16 cellular contexts compared by ENCODE assay signal in the genomic region with DNA sequence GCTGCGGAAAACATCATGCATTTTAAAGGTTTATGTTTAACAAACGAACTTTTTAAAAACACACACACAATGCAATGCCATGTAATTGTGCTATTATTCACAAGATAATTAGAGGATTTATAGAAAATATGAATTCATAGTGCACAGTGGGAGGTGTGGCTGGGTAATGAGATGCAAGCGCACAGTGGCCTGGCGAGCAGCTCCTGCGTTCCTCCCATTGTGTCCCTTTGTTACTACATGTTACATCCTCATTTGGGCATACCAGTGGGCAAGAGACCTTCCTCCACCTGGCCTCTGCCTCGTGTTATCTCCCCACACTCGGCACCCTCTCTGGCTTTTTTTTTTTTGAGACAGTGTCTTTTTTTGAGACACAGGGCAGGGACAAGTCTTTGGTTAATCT. TPM values are rescaled to one million over a fixed set of nuclear protein-coding genes. Genes with fewer than 3 reads are reported as not detected.
A peak's percentile ranks its signal among the peaks of the same experiment; 100 is the strongest.
DNase-seq lines count a peak whose midpoint lies in the region; ATAC-seq and TF ChIP-seq lines count a peak whose summit lies in the region.
"Had no signal": no experiment of that assay in that cellular context is flagged by ENCODE, and none has a peak within 500 bp of the region (broad histone marks: within the 10 kb centered on the region; RNA-seq: fewer than 3 reads in every experiment).

No MANE protein-coding gene starts in this region.

- H3K9ac ChIP-seq in iPS-20b (ENCODE audit: low read depth, low read length) = peak overlapping the region; percentile 8; the same call in 1 of the 2 replicates
- H3K9ac ChIP-seq: GM23248 had no signal

- no peaks in the 10 kb centered on the region for H3K9me3 Mint-ChIP-seq in progenitor cell of endocrine pancreas (ENCODE audit: low read depth)
- H3K9me3 Mint-ChIP-seq: CD4-positive, alpha-beta memory T cell had no signal

- peaks cover 12% of the 10 kb centered on the region for H3K4me1 ChIP-seq in iPS-20b (ENCODE audit: insufficient read depth, low read length)
- H3K4me1 ChIP-seq: BE2C had no signal

- no peak for TF ChIP-seq CTCF in progenitor cell of endocrine pancreas (IDR thresholded peaks at IDR 0.05; ENCODE audit: unreplicated experiment)

- no peaks in the 10 kb centered on the region for H3K36me3 ChIP-seq in iPS-20b (ENCODE audit: insufficient read depth, low read depth, low read length)
- H3K36me3 ChIP-seq: BE2C, HAP-1 had no signal

- peaks cover 19% of the 10 kb centered on the region for H3K27me3 Mint-ChIP-seq in progenitor cell of endocrine pancreas

- peak in 2 of 3 experiments; percentile 15 to 74 for DNase-seq in NCI-H1417 (lab: John Stamatoyannopoulos, UW)
- no peak for DNase-seq in NCI-H1417 treated with DMSO at 0.1 percent for 48 hours (lab: John Stamatoyannopoulos, UW)
- DNase-seq in COR-L47 (lab: John Stamatoyannopoulos, UW) = peak; percentile 71
- peak; percentile 42 for DNase-seq in NCI-H69 (lab: John Stamatoyannopoulos, UW)
- DNase-seq in AG20443 (ENCODE audit: low spot score) = no peak
- DNase-seq in progenitor cell of endocrine pancreas (ENCODE audit: low spot score, unreplicated experiment) = no peak
- DNase-seq: BE2C; CD4-positive, alpha-beta memory T cell; DMS53; GF-D8; GM23248 had no signal

- H3K27ac ChIP-seq in iPS-20b (ENCODE audit: low read length) = no peak overlapping the region
- H3K27ac ChIP-seq: C4-2B, GM23248 had no signal

- H3K4me1 Mint-ChIP-seq in progenitor cell of endocrine pancreas (ENCODE audit: low read depth) = no peaks in the 10 kb centered on the region

- H3K27me3 ChIP-seq in iPS-20b (ENCODE audit: insufficient read depth, low read length) = no peaks in the 10 kb centered on the region
- H3K27me3 ChIP-seq: BE2C had no signal

- ATAC-seq in HG02588 (IDR thresholded peaks at IDR 0.05; ENCODE audit: unreplicated experiment) = no peak
- ATAC-seq: HepG2 had no signal

- no peaks in the 10 kb centered on the region for H3K9me3 ChIP-seq in iPS-20b (ENCODE audit: insufficient read depth, low read depth, low read length)
- H3K9me3 ChIP-seq: BE2C, HAP-1 had no signal

- H3K36me3 Mint-ChIP-seq in progenitor cell of endocrine pancreas (ENCODE audit: insufficient read depth) = no peaks in the 10 kb centered on the region
- H3K36me3 Mint-ChIP-seq: CD4-positive, alpha-beta memory T cell had no signal

- H3K4me3 Mint-ChIP-seq in progenitor cell of endocrine pancreas (ENCODE audit: low read depth) = no peak overlapping the region
- H3K4me3 Mint-ChIP-seq: CD4-positive, alpha-beta memory T cell had no signal

- no peak overlapping the region for H3K4me3 ChIP-seq in iPS-20b (ENCODE audit: low read length)
- H3K4me3 ChIP-seq: GM23248, HAP-1 had no signal

- no peak overlapping the region for H3K27ac Mint-ChIP-seq in progenitor cell of endocrine pancreas

RNA-seq across cellular contexts. Expression of gene TENT5B, which starts 30.0 kb away (rescaled TPM):
- total RNA-seq in progenitor cell of endocrine pancreas = 5.1 and 5.7 TPM in 2 replicates
- total RNA-seq: CD4-positive, alpha-beta memory T cell had no signal

RNA-seq across cellular contexts. Expression of gene TRNP1, which starts 49.2 kb away (rescaled TPM):
- total RNA-seq in progenitor cell of endocrine pancreas = 48.8 and 49.3 TPM in 2 replicates
- total RNA-seq: CD4-positive, alpha-beta memory T cell had no signal

Comparison
In these comparisons a context has a peak if more than half of its experiments do, and no peak if none do; other contexts are left out.
1. DNase-seq: peak in NCI-H1417 (2 of 3), COR-L47 (single experiment) and NCI-H69 (single experiment); none in NCI-H1417 treated with DMSO at 0.1 percent for 48 hours (single experiment), AG20443 (single experiment) and progenitor cell of endocrine pancreas (single experiment).